ENCODE assay signal across 6 cellular contexts in the genomic region with DNA sequence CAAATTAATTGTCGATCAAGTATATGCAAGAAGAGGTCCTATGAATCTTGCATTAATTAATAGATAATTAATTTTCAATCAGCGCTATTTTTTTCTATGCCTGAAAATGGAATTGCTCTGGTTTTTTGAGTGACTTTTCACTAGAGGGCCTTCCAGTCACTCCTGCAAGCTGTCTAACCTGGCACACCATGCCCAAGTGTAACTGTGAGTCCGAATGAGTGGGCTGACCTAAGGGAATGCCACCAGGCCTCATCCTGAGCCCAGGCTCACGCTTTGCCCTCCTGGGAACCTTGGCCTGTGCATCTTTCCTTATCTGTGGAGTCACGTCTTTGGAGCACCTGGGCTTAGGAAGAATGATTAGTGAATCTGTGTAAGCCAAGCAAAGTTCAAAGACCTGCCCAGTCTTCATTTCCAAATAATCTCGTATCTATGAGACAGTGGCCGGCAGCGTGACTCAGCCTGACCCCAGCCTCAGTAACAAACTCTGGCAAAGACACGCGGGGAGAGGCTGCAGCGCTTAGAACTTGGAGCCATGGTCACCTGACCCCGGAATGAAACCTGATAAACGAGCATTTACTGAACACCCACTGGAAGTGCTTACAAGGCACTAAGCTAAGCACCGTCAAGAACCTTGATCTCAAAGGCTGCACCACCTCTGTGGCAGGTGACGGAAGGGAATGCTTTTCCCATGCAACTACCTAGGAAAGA. TPM values are rescaled to one million over a fixed set of nuclear protein-coding genes. Genes with fewer than 3 reads are reported as not detected.
"Had no signal": no experiment of that assay in that cellular context is flagged by ENCODE, and none has a peak within 500 bp of the region (broad histone marks: within the 10 kb centered on the region; RNA-seq: fewer than 3 reads in every experiment).

No MANE protein-coding gene starts in this region.

RNA-seq across cellular contexts. Expression of gene SLC2A7, which starts 4.0 kb away (rescaled TPM):
- total RNA-seq: adrenal gland, breast epithelium, NCI-H460, SK-MEL-5 had no signal
- polyA plus RNA-seq: adrenal gland had no signal

RNA-seq across cellular contexts. Expression of gene SLC2A5, which starts 47.2 kb away (rescaled TPM):
- total RNA-seq: activated CD8-positive, alpha-beta T cell treated with anti-CD3 and anti-CD28 coated beads, Interleukin-2, amount 10 ng/mL, durations not matched to agents 7 days and 5 days; activated naive CD8-positive, alpha-beta T cell treated with anti-CD3 and anti-CD28 coated beads, Interleukin-2, amount 10 ng/mL, durations not matched to agents 7 days and 5 days; NCI-H460 had no signal
